ENCODE assay signal across 8 cellular contexts in the genomic region with DNA sequence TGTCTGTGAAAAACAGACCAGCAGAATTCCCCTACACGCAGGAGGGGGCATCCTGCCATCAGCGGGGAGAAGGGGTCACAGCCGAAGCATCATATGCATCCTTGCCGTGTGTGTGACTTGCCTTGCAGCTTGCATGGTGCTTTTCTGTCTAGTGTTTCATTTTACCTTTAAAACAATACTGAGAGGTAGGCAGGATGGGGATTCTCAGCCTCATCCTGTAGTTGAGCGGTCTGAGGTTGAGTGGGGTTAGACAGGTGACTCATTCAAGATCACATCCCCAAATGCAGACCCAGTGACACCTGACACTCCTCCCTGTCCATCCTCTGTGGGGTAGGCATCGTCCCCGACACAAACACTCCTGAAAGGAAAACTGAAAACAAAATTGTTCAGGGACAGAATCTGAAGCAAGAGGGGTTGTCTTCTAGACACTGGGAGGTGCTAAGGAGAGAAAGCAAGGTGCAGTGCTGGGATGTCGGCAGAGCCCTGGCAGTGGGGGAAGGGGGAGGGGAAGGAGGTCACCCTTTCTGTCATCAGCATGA. TPM values are rescaled to one million over a fixed set of nuclear protein-coding genes. Genes with fewer than 3 reads are reported as not detected.
A peak's percentile ranks its signal among the peaks of the same experiment; 100 is the strongest.
DNase-seq lines count a peak whose midpoint lies in the region; ATAC-seq and TF ChIP-seq lines count a peak whose summit lies in the region.

No MANE protein-coding gene starts in this region.

- 56 to 70% (median 62%) methylated on average over 8 of the region's 8 CpGs for WGBS in stomach, 5 donors

- peak overlapping the region; percentile 85 to 100 (median 92) for H3K4me3 Mint-ChIP-seq in CD4-positive, CD25-positive, alpha-beta regulatory T cell

- peak; percentile 73 to 95 (median 82) for DNase-seq in CD4-positive, CD25-positive, alpha-beta regulatory T cell
- DNase-seq in T-helper 1 cell (peak; percentile 43 to 95 (median 66)), cerebellar cortex (ENCODE audit: low spot score) (peak; percentile 10), stomach (no peak), NCI-H1092 (lab: John Stamatoyannopoulos, UW) (no peak), SHP77 treated with DMSO at 0.1 percent for 48 hours (lab: John Stamatoyannopoulos, UW) (no peak), glomerular visceral epithelial cell (ENCODE audit: extremely low spot score) (no peak)

- H3K4me3 ChIP-seq in CD4-positive, CD25-positive, alpha-beta regulatory T cell (ENCODE audit: low read depth, low read length), result peak overlapping the region; percentile 100
- no peak overlapping the region for H3K4me3 ChIP-seq in stomach

- TF ChIP-seq CTCF in stomach (IDR thresholded peaks at IDR 0.05), result no peak

- H3K9me3 ChIP-seq in CD4-positive, CD25-positive, alpha-beta regulatory T cell (ENCODE audit: control insufficient read depth in 2 of 2, low read length in 2 of 2), result no peaks in the 10 kb centered on the region
- no peaks in the 10 kb centered on the region for H3K9me3 ChIP-seq in stomach

- intact Hi-C loops in stomach (cut with DNase I; ENCODE audit: low total_unique reads), result no loop called here

- H3K4me1 ChIP-seq in CD4-positive, CD25-positive, alpha-beta regulatory T cell (ENCODE audit: control insufficient read depth, insufficient read depth, low read length, poor library complexity, severe bottlenecking), result peaks cover 94% of the 10 kb centered on the region
- peaks cover 0 to 3% (median 0%) of the 10 kb centered on the region in 4 donors for H3K4me1 ChIP-seq in stomach

- peaks cover 15% of the 10 kb centered on the region for H3K36me3 ChIP-seq in CD4-positive, CD25-positive, alpha-beta regulatory T cell (ENCODE audit: control insufficient read depth, insufficient read depth, low read length)
- H3K36me3 ChIP-seq in stomach, result no peaks in the 10 kb centered on the region

- no peaks in the 10 kb centered on the region for H3K27me3 Mint-ChIP-seq in CD4-positive, CD25-positive, alpha-beta regulatory T cell

- no peak for TF ChIP-seq EP300 in stomach (IDR thresholded peaks at IDR 0.05)

- H3K27ac ChIP-seq in CD4-positive, CD25-positive, alpha-beta regulatory T cell (ENCODE audit: insufficient read depth, low read length, poor library complexity, severe bottlenecking), result peak overlapping the region; percentile 96
- H3K27ac ChIP-seq in stomach, result peak overlapping the region in 1 of 5 donors; percentile 39

- no peak for TF ChIP-seq POLR2A in stomach (IDR thresholded peaks at IDR 0.05)

- H3K9me3 Mint-ChIP-seq in CD4-positive, CD25-positive, alpha-beta regulatory T cell, result no peaks in the 10 kb centered on the region

- peaks cover 23 to 77% (median 58%) of the 10 kb centered on the region in 4 donors for H3K4me1 Mint-ChIP-seq in CD4-positive, CD25-positive, alpha-beta regulatory T cell

- H3K27me3 ChIP-seq in CD4-positive, CD25-positive, alpha-beta regulatory T cell (ENCODE audit: control insufficient read depth, insufficient read depth, low read length), result no peaks in the 10 kb centered on the region
- peaks cover 0 to 7% (median 0%) of the 10 kb centered on the region in 3 donors for H3K27me3 ChIP-seq in stomach

- ATAC-seq in CD4-positive, CD25-positive, alpha-beta regulatory T cell (ENCODE audit: low read depth in 2 of 2), result peak; percentile 73 to 78
- peak; percentile 66 for ATAC-seq in GM21723 (IDR thresholded peaks at IDR 0.05; ENCODE audit: unreplicated experiment)

- peak overlapping the region; percentile 97 to 99 (median 99) for H3K27ac Mint-ChIP-seq in CD4-positive, CD25-positive, alpha-beta regulatory T cell

- peaks cover 38% of the 10 kb centered on the region for H3K36me3 Mint-ChIP-seq in CD4-positive, CD25-positive, alpha-beta regulatory T cell

RNA-seq across cellular contexts. Expression of gene ARL4C, which starts 7.9 kb away (rescaled TPM):
- total RNA-seq in CD4-positive, CD25-positive, alpha-beta regulatory T cell, result 407 TPM
- polyA plus RNA-seq in CD4-positive, CD25-positive, alpha-beta regulatory T cell, result 100 to 1,000 TPM; 103 to 176 (median 129) TPM
- total RNA-seq in stomach, result 10 to 100 TPM in 3 of 5 donors, 1 to 10 TPM in 2; 3.6 to 13.6 (median 12.1) TPM
- 10 to 100 TPM in 1 of 3 donors, 1 to 10 TPM in 2; 3.7 to 14.2 (median 7.6) TPM for polyA plus RNA-seq in stomach

Comparison
In these comparisons a context has a peak if more than half of its experiments do, and no peak if none do; other contexts are left out.
1. DNase-seq: peak in CD4-positive, CD25-positive, alpha-beta regulatory T cell (3 of 3), T-helper 1 cell (5 of 5) and cerebellar cortex (single experiment); none in stomach (single experiment), NCI-H1092 (single experiment), SHP77 treated with DMSO at 0.1 percent for 48 hours (single experiment) and glomerular visceral epithelial cell (single experiment).
2. RNA of gene ARL4C, which starts 7.9 kb away (total RNA-seq): 407 TPM in CD4-positive, CD25-positive, alpha-beta regulatory T cell (single experiment); 3.6 to 13.6 TPM in stomach; every median in the first group is over 10 times any median in the second.